In genomic region chr10:125822878-125823662, GRCh38 we compare ENCODE assay signal across 8 cellular contexts. TPM values are rescaled to one million over a fixed set of nuclear protein-coding genes. Genes with fewer than 3 reads are reported as not detected.
DNase-seq lines count a peak whose midpoint lies in the region; TF ChIP-seq lines count a peak whose summit lies in the region.

Gene BCCIP, plus strand, starts transcription at chr10:125823546. Its CDS starts 12 bp downstream, at chr10:125823558.
Gene UROS, minus strand, starts transcription at chr10:125823258. Its CDS starts 6,759 bp downstream, at chr10:125816499.

- 0 out of 2 replicates have a peak, but pooled peaks cover 2% of the 10 kb centered on the region for H3K4me1 ChIP-seq in H9 (ENCODE audit: insufficient read depth, low read length)

- peaks cover 23% of the 10 kb centered on the region for H3K79me2 ChIP-seq in H9 (ENCODE audit: insufficient read depth, low read length)

- H3K23ac ChIP-seq in H9 (ENCODE audit: insufficient read length, low read depth, low read length): no peak within 1 kb of the TSS

- TF ChIP-seq POLR2A in Raji (IDR thresholded peaks at IDR 0.05; ENCODE audit: insufficient read depth, low read depth, low read length): peak; percentile 83

- H2AFZ ChIP-seq in H9 (ENCODE audit: low read length): peak within 1 kb of the TSS; percentile 56

- peaks cover 2% of the 10 kb centered on the region for H3K79me1 ChIP-seq in H9 (ENCODE audit: insufficient read depth, low read depth, low read length, poor library complexity, severe bottlenecking)

- H3K27ac Mint-ChIP-seq in H9 (no peak within 1 kb of the TSS), nephron progenitor cell (no peak within 1 kb of the TSS)
- peak within 1 kb of the TSS; percentile 89 for H3K27ac Mint-ChIP-seq in stimulated activated naive CD8-positive, alpha-beta T cell treated with anti-CD3 and anti-CD28 coated beads, Interleukin-15, Interleukin-2, amounts not matched to agents 100 ng/mL and 50 ng/mL, for 24 hours

- no peak within 1 kb of the TSS for H4K91ac ChIP-seq in H9 (ENCODE audit: insufficient read length, low read depth, low read length)

- peak within 1 kb of the TSS; percentile 99 for H3K14ac ChIP-seq in H9 (ENCODE audit: insufficient read depth, low read length)

- H2BK20ac ChIP-seq in H9 (ENCODE audit: low read depth, low read length, poor library complexity, severe bottlenecking): no peak within 1 kb of the TSS

- peak within 1 kb of the TSS; percentile 53 for H3K4me2 ChIP-seq in H9 (ENCODE audit: insufficient read depth, insufficient read length, low read length)

- H3K4me1 Mint-ChIP-seq in H9 (peaks cover 5 to 6% of the 10 kb centered on the region in 2 experiments), nephron progenitor cell (peaks cover 9% of the 10 kb centered on the region)
- peaks cover 33% of the 10 kb centered on the region for H3K4me1 Mint-ChIP-seq in stimulated activated naive CD8-positive, alpha-beta T cell treated with anti-CD3 and anti-CD28 coated beads, Interleukin-15, Interleukin-2, amounts not matched to agents 100 ng/mL and 50 ng/mL, for 24 hours (ENCODE audit: low read depth)

- peak within 1 kb of the TSS; percentile 95 for H3K9ac ChIP-seq in H9 (ENCODE audit: extremely low read depth, insufficient read length, low read length)

- H4K8ac ChIP-seq in H9 (replicated peaks; ENCODE audit: insufficient read length, low read depth, low read length): peak within 1 kb of the TSS; percentile 6

- no peak within 1 kb of the TSS for H2AK5ac ChIP-seq in H9 (ENCODE audit: insufficient read length, low read length)

- peak within 1 kb of the TSS; percentile 84 for H2BK5ac ChIP-seq in H9 (ENCODE audit: insufficient read length, low read length)

- H3K56ac ChIP-seq in H9 (ENCODE audit: insufficient read length, low read depth, low read length): peak within 1 kb of the TSS; percentile 60

- H3K27ac ChIP-seq in H9 (ENCODE audit: insufficient read length, low read depth, low read length): peak within 1 kb of the TSS; percentile 50

- no peaks in the 10 kb centered on the region for H3K9me3 Mint-ChIP-seq in H9
- H3K9me3 Mint-ChIP-seq in nephron progenitor cell: no peaks in the 10 kb centered on the region
- H3K9me3 Mint-ChIP-seq in stimulated activated naive CD8-positive, alpha-beta T cell treated with anti-CD3 and anti-CD28 coated beads, Interleukin-15, Interleukin-2, amounts not matched to agents 100 ng/mL and 50 ng/mL, for 24 hours: no peaks in the 10 kb centered on the region

- no peaks in the 10 kb centered on the region for H3K9me3 ChIP-seq in H9 (ENCODE audit: control insufficient read depth, low read depth, low read length)

- no peaks in the 10 kb centered on the region for H4K20me1 ChIP-seq in H9 (ENCODE audit: control insufficient read depth, insufficient read depth, insufficient read length)

- DNase-seq in ELF-1 (ENCODE audit: low read depth, low spot score) (peak; percentile 95), H9 (peak; percentile 85), M059J (ENCODE audit: low read depth) (peak; percentile 86), fibroblast of the conjunctiva (ENCODE audit: low read depth) (peak; percentile 81), nephron progenitor cell (peak; percentile 91)
- DNase-seq in activated T-helper 9 cell treated with anti-CD3 and anti-CD28 coated beads, Interleukin-2, amount 50 U/mL, for 16 hours (ENCODE audit: low read depth): peak; percentile 86

- no peaks in the 10 kb centered on the region for H3K23me2 ChIP-seq in H9 (ENCODE audit: insufficient read length, low read depth, low read length, poor library complexity, severe bottlenecking)

- no peak within 1 kb of the TSS for H3K4ac ChIP-seq in H9 (ENCODE audit: low read depth, low read length)

- H3K27me3 ChIP-seq in H9 (ENCODE audit: insufficient read depth, low read length): no peaks in the 10 kb centered on the region

- H3K27me3 Mint-ChIP-seq in H9 (ENCODE audit: low read depth) (no peaks in the 10 kb centered on the region), nephron progenitor cell (ENCODE audit: low read depth, poor library complexity) (no peaks in the 10 kb centered on the region)
- H3K27me3 Mint-ChIP-seq in stimulated activated naive CD8-positive, alpha-beta T cell treated with anti-CD3 and anti-CD28 coated beads, Interleukin-15, Interleukin-2, amounts not matched to agents 100 ng/mL and 50 ng/mL, for 24 hours: no peaks in the 10 kb centered on the region

- no peak within 1 kb of the TSS for H2BK120ac ChIP-seq in H9 (ENCODE audit: low read depth, low read length, poor library complexity, severe bottlenecking)

- peak within 1 kb of the TSS; percentile 99 for H3K18ac ChIP-seq in H9 (ENCODE audit: insufficient read length, low read depth, low read length)

- H3T11ph ChIP-seq in H9 (ENCODE audit: low read length): no peak within 1 kb of the TSS

- WGBS in H9 (ENCODE audit: extremely low coverage, insufficient read length, low lambda C conversion rate): no CpG with 5 or more reads among the region's 74 CpGs

- H4K5ac ChIP-seq in H9 (ENCODE audit: insufficient read length, low read depth, low read length): peak within 1 kb of the TSS; percentile 92

- H3K36me3 Mint-ChIP-seq in H9 (ENCODE audit: insufficient read depth in 1 of 3, low read depth in 3 of 3) (peaks cover 14 to 24% (median 24%) of the 10 kb centered on the region in 3 experiments; a peak in 6 of 7 replicates), nephron progenitor cell (ENCODE audit: low read depth) (peaks cover 10% of the 10 kb centered on the region)
- H3K36me3 Mint-ChIP-seq in stimulated activated naive CD8-positive, alpha-beta T cell treated with anti-CD3 and anti-CD28 coated beads, Interleukin-15, Interleukin-2, amounts not matched to agents 100 ng/mL and 50 ng/mL, for 24 hours (ENCODE audit: low read depth): peaks cover 24% of the 10 kb centered on the region

- no peak within 1 kb of the TSS for H2BK12ac ChIP-seq in H9 (ENCODE audit: insufficient read length, low read depth, low read length)

- H3K4me3 Mint-ChIP-seq in H9 (peak within 1 kb of the TSS; percentile 70 to 77; a peak in 4 of 5 replicates), nephron progenitor cell (peak within 1 kb of the TSS; percentile 85)
- no peak within 1 kb of the TSS for H3K4me3 Mint-ChIP-seq in stimulated activated naive CD8-positive, alpha-beta T cell treated with anti-CD3 and anti-CD28 coated beads, Interleukin-15, Interleukin-2, amounts not matched to agents 100 ng/mL and 50 ng/mL, for 24 hours

- no peak within 1 kb of the TSS for H2BK15ac ChIP-seq in H9 (ENCODE audit: low read depth, low read length)

- TF ChIP-seq CTCF in H9 (conservative IDR thresholded peaks at IDR 0.05) (no peak), nephron progenitor cell (IDR thresholded peaks at IDR 0.05) (no peak)

RNA-seq across cellular contexts. Expression of gene BCCIP, which starts in this region (rescaled TPM):
- 119 and 121 TPM in 2 replicates for total RNA-seq in H9 (2021)
- 87.6 and 103 TPM in 2 replicates for total RNA-seq in M059J (2014; rRNA removed; shearing (Covaris generic))

RNA-seq across cellular contexts. Expression of gene UROS, which starts in this region (rescaled TPM):
- total RNA-seq in H9 (2021): 41.0 and 42.3 TPM in 2 replicates
- total RNA-seq in M059J (2014; rRNA removed; shearing (Covaris generic)): 73.3 and 100 TPM in 2 replicates

Comparison
In these comparisons a context has a peak if more than half of its experiments do, and no peak if none do; other contexts are left out.
1. Peak in every context shown above with its lines: DNase-seq and H3K27ac ChIP-seq.